9 cellular contexts compared by ENCODE assay signal in genomic region chr3:10950476-10951294, GRCh38. TPM values are rescaled to one million over a fixed set of nuclear protein-coding genes. Genes with fewer than 3 reads are reported as not detected.
DNase-seq lines count a peak whose midpoint lies in the region; ATAC-seq and TF ChIP-seq lines count a peak whose summit lies in the region.
"Had no signal": no experiment of that assay in that cellular context is flagged by ENCODE, and none has a peak within 500 bp of the region (broad histone marks: within the 10 kb centered on the region; RNA-seq: fewer than 3 reads in every experiment).

No MANE protein-coding gene starts in this region.

- H3K4me3 ChIP-seq in OCI-LY7 (ENCODE audit: low read depth, low read length, poor library complexity, severe bottlenecking) (no peak overlapping the region), esophagus muscularis mucosa (no peak overlapping the region), neuronal stem cell (ENCODE audit: low read length in 2 of 2) (no peak overlapping the region)

- H3K14ac ChIP-seq in neuronal stem cell (ENCODE audit: low read length), result no peak overlapping the region

- POLR2A ChIA-PET in OCI-LY7 (lab: Charles Lee), result no interaction called here

- TF ChIP-seq CTCF in OCI-LY7 (conservative IDR thresholded peaks at IDR 0.05; ENCODE audit: low read length) (peak; percentile 65), esophagus muscularis mucosa (IDR thresholded peaks at IDR 0.05) (peak in 2 of 3 experiments; percentile 17 to 45)

- no peaks in the 10 kb centered on the region for H3K36me3 Mint-ChIP-seq in stimulated activated memory B cell treated with anti-CD40 and anti-IgM and Interleukin-4, amounts not matched to agents 10 μg/mL and 1 μg/mL and 100 μg/mL, for 72 hours
- H3K36me3 Mint-ChIP-seq in activated T-cell treated with anti-CD3 and anti-CD28 coated beads, Interleukin-2, amount 50 U/mL, for 24 hours (ENCODE audit: low read depth), result no peaks in the 10 kb centered on the region

- no peak overlapping the region for H2BK15ac ChIP-seq in neuronal stem cell (ENCODE audit: low read length)

- H2AFZ ChIP-seq in OCI-LY7 (ENCODE audit: low read length), result no peak overlapping the region
- H2AFZ ChIP-seq in neuronal stem cell (ENCODE audit: low read length), result no peak overlapping the region

- no peaks in the 10 kb centered on the region for H4K20me1 ChIP-seq in OCI-LY7 (ENCODE audit: insufficient read depth, low read length)

- H3K9ac ChIP-seq in neuronal stem cell (ENCODE audit: low read depth, low read length, poor library complexity), result no peak overlapping the region

- H3K27ac ChIP-seq in OCI-LY7 (ENCODE audit: low read depth, low read length, poor library complexity, severe bottlenecking) (no peak overlapping the region), esophagus muscularis mucosa (replicated peaks in 1 of 4) (no peak overlapping the region), neuronal stem cell (replicated peaks; ENCODE audit: low read length) (no peak overlapping the region)
- H3K27ac ChIP-seq: epithelial cell of prostate had no signal

- no peak overlapping the region for H3K23ac ChIP-seq in neuronal stem cell (ENCODE audit: low read depth, low read length, poor library complexity)

- ATAC-seq in stimulated activated memory B cell treated with anti-CD40 and anti-IgM and Interleukin-4, amounts not matched to agents 10 μg/mL and 1 μg/mL and 100 μg/mL, for 72 hours, result no peak
- ATAC-seq in HG02973 (IDR thresholded peaks at IDR 0.05; ENCODE audit: unreplicated experiment), result no peak

- WGBS in esophagus muscularis mucosa, result 57% methylated on average over 11 of the region's 12 CpGs
- WGBS in neuronal stem cell (ENCODE audit: extremely low coverage in 2 of 2, insufficient read length in 2 of 2, insufficient replicate concordance in 1 of 2), 2 donors, result no CpG with 5 or more reads among the region's 12 CpGs

- H2BK5ac ChIP-seq in neuronal stem cell (ENCODE audit: low read length), result no peak overlapping the region

- H3K9me2 ChIP-seq in OCI-LY7 (ENCODE audit: insufficient read depth, low read length), result no peaks in the 10 kb centered on the region

- no peak overlapping the region for H3K27ac Mint-ChIP-seq in stimulated activated memory B cell treated with anti-CD40 and anti-IgM and Interleukin-4, amounts not matched to agents 10 μg/mL and 1 μg/mL and 100 μg/mL, for 72 hours
- H3K27ac Mint-ChIP-seq in activated T-cell treated with anti-CD3 and anti-CD28 coated beads, Interleukin-2, amount 50 U/mL, for 24 hours, result no peak overlapping the region

- no peaks in the 10 kb centered on the region for H3K79me1 ChIP-seq in neuronal stem cell (ENCODE audit: low read depth, low read length)

- H3K36me3 ChIP-seq in OCI-LY7 (ENCODE audit: insufficient read depth, low read length) (no peaks in the 10 kb centered on the region), esophagus muscularis mucosa (no peaks in the 10 kb centered on the region), neuronal stem cell (replicated peaks in 1 of 2; ENCODE audit: control insufficient read depth in 2 of 2, insufficient read depth in 2 of 2, low read length in 2 of 2) (no peaks in the 10 kb centered on the region)

- CTCF ChIA-PET in OCI-LY7 (lab: Charles Lee; ENCODE audit: unreplicated experiment), result no interaction called here

- no peak for TF ChIP-seq POLR2A in esophagus muscularis mucosa (IDR thresholded peaks at IDR 0.05; ENCODE audit: low read depth)

- H3K4me3 Mint-ChIP-seq in stimulated activated memory B cell treated with anti-CD40 and anti-IgM and Interleukin-4, amounts not matched to agents 10 μg/mL and 1 μg/mL and 100 μg/mL, for 72 hours, result no peak overlapping the region
- H3K4me3 Mint-ChIP-seq in activated T-cell treated with anti-CD3 and anti-CD28 coated beads, Interleukin-2, amount 50 U/mL, for 24 hours, result no peak overlapping the region

- no peak overlapping the region for H3K18ac ChIP-seq in neuronal stem cell (ENCODE audit: low read length)

- no peak overlapping the region for H2BK120ac ChIP-seq in neuronal stem cell (ENCODE audit: low read depth, low read length)

- no peak for TF ChIP-seq EP300 in esophagus muscularis mucosa (IDR thresholded peaks at IDR 0.05)

- peak; percentile 15 for DNase-seq in stimulated activated CD4-positive, alpha-beta T cell treated with anti-CD3 and anti-CD28 coated beads, Interleukin-15, amount 100 ng/mL, for 24 hours
- no peak for DNase-seq in stimulated activated CD4-positive, alpha-beta T cell treated with anti-CD3 and anti-CD28 coated beads, Interleukin-12 subunit alpha, Interleukin-12 subunit beta, amount 100 ng/mL, for 4 hours
- DNase-seq in OCI-LY7 (ENCODE audit: low spot score) (no peak), esophagus muscularis mucosa (ENCODE audit: extremely low spot score) (no peak), neuronal stem cell (ENCODE audit: low spot score) (no peak)
- no peak for DNase-seq in activated T-cell treated with anti-CD3 and anti-CD28 coated beads, Interleukin-2, amount 50 U/mL, for 24 hours

- peaks cover 39% of the 10 kb centered on the region for H3K27me3 Mint-ChIP-seq in stimulated activated memory B cell treated with anti-CD40 and anti-IgM and Interleukin-4, amounts not matched to agents 10 μg/mL and 1 μg/mL and 100 μg/mL, for 72 hours
- H3K27me3 Mint-ChIP-seq in activated T-cell treated with anti-CD3 and anti-CD28 coated beads, Interleukin-2, amount 50 U/mL, for 24 hours, result peaks cover 8% of the 10 kb centered on the region

- BruUV-seq in OCI-LY7 (replicated peaks; lab: Mats Ljungman, UMichigan), result no TSS peak

- no peaks in the 10 kb centered on the region for H3K79me2 ChIP-seq in OCI-LY7 (ENCODE audit: insufficient read depth, low read depth, low read length)

- H4K8ac ChIP-seq in neuronal stem cell (ENCODE audit: low read depth, low read length), result no peak overlapping the region

- H3K4me1 Mint-ChIP-seq in stimulated activated memory B cell treated with anti-CD40 and anti-IgM and Interleukin-4, amounts not matched to agents 10 μg/mL and 1 μg/mL and 100 μg/mL, for 72 hours, result no peaks in the 10 kb centered on the region
- no peaks in the 10 kb centered on the region for H3K4me1 Mint-ChIP-seq in activated T-cell treated with anti-CD3 and anti-CD28 coated beads, Interleukin-2, amount 50 U/mL, for 24 hours (ENCODE audit: low read depth)

- peak overlapping the region; percentile 47 for H2AK5ac ChIP-seq in neuronal stem cell (ENCODE audit: low read depth, low read length)

- intact Hi-C loops in OCI-LY7 (cut with micrococcal nuclease; ENCODE audit: unreplicated experiment) (no loop called here), esophagus muscularis mucosa (cut with DNase I) (no loop called here)

- no peaks in the 10 kb centered on the region for H3K9me3 Mint-ChIP-seq in stimulated activated memory B cell treated with anti-CD40 and anti-IgM and Interleukin-4, amounts not matched to agents 10 μg/mL and 1 μg/mL and 100 μg/mL, for 72 hours
- H3K9me3 Mint-ChIP-seq in activated T-cell treated with anti-CD3 and anti-CD28 coated beads, Interleukin-2, amount 50 U/mL, for 24 hours, result no peaks in the 10 kb centered on the region

- H4K91ac ChIP-seq in neuronal stem cell (ENCODE audit: low read depth, low read length, poor library complexity), result no peak overlapping the region

- no peak overlapping the region for H2BK12ac ChIP-seq in neuronal stem cell (ENCODE audit: low read length)

- no peak overlapping the region for H3K4me2 ChIP-seq in OCI-LY7 (ENCODE audit: low read length)
- no peak overlapping the region for H3K4me2 ChIP-seq in neuronal stem cell (ENCODE audit: insufficient read depth, low read length, poor library complexity, severe bottlenecking)

- H3K4ac ChIP-seq in neuronal stem cell (ENCODE audit: low read length), result no peak overlapping the region

- H3K9me3 ChIP-seq in OCI-LY7 (ENCODE audit: low read length), result no peaks in the 10 kb centered on the region
- no peaks in the 10 kb centered on the region for H3K9me3 ChIP-seq in esophagus muscularis mucosa
- peaks cover 0 to 2% of the 10 kb centered on the region in 2 donors for H3K9me3 ChIP-seq in neuronal stem cell (replicated peaks in 1 of 2; ENCODE audit: control insufficient read depth in 2 of 2, insufficient read depth in 1 of 2, low read depth in 1 of 2, low read length in 2 of 2)

- H3K27me3 ChIP-seq in esophagus muscularis mucosa (peaks cover 0 to 47% (median 0%) of the 10 kb centered on the region in 4 donors), neuronal stem cell (ENCODE audit: control insufficient read depth in 3 of 3, insufficient read depth in 3 of 3, low read depth in 1 of 3, low read length in 3 of 3) (peaks cover 0 to 4% (median 0%) of the 10 kb centered on the region in 3 experiments)

- H3K4me1 ChIP-seq in OCI-LY7 (ENCODE audit: insufficient read depth, low read length, poor library complexity, severe bottlenecking), result no peaks in the 10 kb centered on the region
- H3K4me1 ChIP-seq in esophagus muscularis mucosa, result peaks cover 0 to under 1% (median 0%) of the 10 kb centered on the region in 4 donors
- H3K4me1 ChIP-seq in neuronal stem cell (ENCODE audit: control insufficient read depth in 2 of 2, insufficient read depth in 1 of 2, low read depth in 1 of 2, low read length in 2 of 2), result peaks cover 0 to 2% of the 10 kb centered on the region in 2 donors

RNA-seq across cellular contexts. Expression of gene SLC6A1, which starts 41.9 kb away (rescaled TPM):
- total RNA-seq in OCI-LY7 (2014; rRNA removed; shearing (Covaris generic)), result not detected in 2 replicates
- total RNA-seq in OCI-LY7 (2022) (not detected in 2 replicates), esophagus muscularis mucosa (under 1 TPM; 0.34 to 0.78 (median 0.46) TPM)
- 0.75 TPM for polyA plus RNA-seq in neuronal stem cell (2013, experiment 1 of 2)
- polyA plus RNA-seq in neuronal stem cell (2013, experiment 2 of 2), result 0.78 TPM
